1 cellular context compared by ENCODE assay signal in genomic region chr9:114082017-114082735, GRCh38.
TF ChIP-seq lines count a peak whose summit lies in the region.

No MANE protein-coding gene starts in this region.

TF ChIP-seq in A549, 52 proteins besides CTCF, POLR2A, EP300 and RAD21 (continued from another document):
- TF ChIP-seq PBX3 (IDR thresholded peaks at IDR 0.05), result no peak
- peak; percentile 64; the same call in 1 of the 2 replicates for TF ChIP-seq HOXB13 (CRISPR knock-in tag; IDR thresholded peaks at IDR 0.05; ENCODE audit: low read depth)
- TF ChIP-seq HOXB5 (CRISPR knock-in tag; IDR thresholded peaks at IDR 0.05), result peak; percentile 63
- TF ChIP-seq USF2 (IDR thresholded peaks at IDR 0.05), result no peak
- no peak for TF ChIP-seq NFE2L2 (conservative IDR thresholded peaks at IDR 0.05; ENCODE audit: low read length)
- TF ChIP-seq MAZ (IDR thresholded peaks at IDR 0.05; ENCODE audit: borderline replicate concordance, low read depth, low read length), result no peak
- no peak for TF ChIP-seq SREBF2 (IDR thresholded peaks at IDR 0.05)
- no peak for TF ChIP-seq POLR2AphosphoS2 (conservative IDR thresholded peaks at IDR 0.05; ENCODE audit: low read length)
- peak; percentile 46; the same call in 1 of the 2 replicates for TF ChIP-seq FOXS1 (CRISPR knock-in tag; IDR thresholded peaks at IDR 0.05)
- TF ChIP-seq EHMT2 (IDR thresholded peaks at IDR 0.05; ENCODE audit: low read depth), result peak; percentile 50; the same call in 1 of the 2 replicates
- peak; percentile 56; the same call in 1 of the 2 replicates for TF ChIP-seq EHF (CRISPR knock-in tag; IDR thresholded peaks at IDR 0.05)
- TF ChIP-seq JUN (IDR thresholded peaks at IDR 0.05), result no peak
- no peak for TF ChIP-seq HEYL (CRISPR knock-in tag; IDR thresholded peaks at IDR 0.05)
- TF ChIP-seq, protein P1, sequence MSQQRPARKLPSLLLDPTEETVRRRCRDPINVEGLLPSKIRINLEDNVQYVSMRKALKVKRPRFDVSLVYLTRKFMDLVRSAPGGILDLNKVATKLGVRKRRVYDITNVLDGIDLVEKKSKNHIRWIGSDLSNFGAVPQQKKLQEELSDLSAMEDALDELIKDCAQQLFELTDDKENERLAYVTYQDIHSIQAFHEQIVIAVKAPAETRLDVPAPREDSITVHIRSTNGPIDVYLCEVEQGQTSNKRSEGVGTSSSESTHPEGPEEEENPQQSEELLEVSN (IDR thresholded peaks at IDR 0.05; ENCODE audit: borderline replicate concordance, low read depth), result peak; percentile 96
- TF ChIP-seq NPAS2 (CRISPR knock-in tag; IDR thresholded peaks at IDR 0.05; ENCODE audit: borderline replicate concordance), result no peak
- peak; percentile 51; the same call in 1 of the 2 replicates for TF ChIP-seq ZNF302 (CRISPR knock-in tag; IDR thresholded peaks at IDR 0.05)
- no peak for TF ChIP-seq ZC3H11A (IDR thresholded peaks at IDR 0.05)
